17 cellular contexts compared by ENCODE assay signal in genomic region chr21:46199436-46200373, GRCh38. TPM values are rescaled to one million over a fixed set of nuclear protein-coding genes. Genes with fewer than 3 reads are reported as not detected.
"Had no signal": no experiment of that assay in that cellular context is flagged by ENCODE, and none has a peak within 500 bp of the region (broad histone marks: within the 10 kb centered on the region; RNA-seq: fewer than 3 reads in every experiment).

No MANE protein-coding gene starts in this region.

- H3K4me3 ChIP-seq: gastroesophageal sphincter, heart right ventricle, lung had no signal

- ATAC-seq: activated CD8-positive, alpha-beta T cell treated with anti-CD3 and anti-CD28 coated beads, Interleukin-2, amount 10 ng/mL, durations not matched to agents 7 days and 5 days; esophagus mucosa; gastroesophageal sphincter; heart right ventricle; stimulated activated naive CD8-positive, alpha-beta T cell treated with anti-CD3 and anti-CD28 coated beads, Interleukin-15, amount 100 ng/mL, for 72 hours had no signal

- H3K9me3 ChIP-seq: gastroesophageal sphincter, heart right ventricle had no signal

- H3K27me3 ChIP-seq: gastroesophageal sphincter, heart right ventricle had no signal

- H3K27ac ChIP-seq: gastroesophageal sphincter, heart right ventricle had no signal

- H3K4me1 ChIP-seq: gastroesophageal sphincter had no signal

- DNase-seq: activated B cell treated with CpG ODN at 0.5 μM for 24 hours; activated CD4-positive, alpha-beta T cell treated with anti-CD3 and anti-CD28 coated beads for 4 hours; activated CD8-positive, alpha-beta T cell treated with anti-CD3 and anti-CD28 coated beads, Interleukin-2, amount 10 ng/mL, durations not matched to agents 7 days and 5 days; activated effector memory CD4-positive, alpha-beta T cell treated with Interleukin-2 at 50 U/mL for 16 hours; activated naive CD4-positive, alpha-beta T cell treated with anti-CD3 and anti-CD28 coated beads, Interleukin-2, amount 50 U/mL, for 16 hours; activated T-cell treated with anti-CD3 and anti-CD28 coated beads, Interleukin-2, amount 50 U/mL, for 48 hours; effector CD8-positive, alpha-beta T cell; heart right ventricle; occipital lobe; retina; stimulated activated naive CD8-positive, alpha-beta T cell treated with anti-CD3 and anti-CD28 coated beads, Interleukin-15, amount 100 ng/mL, for 72 hours; T-helper 1 cell; T-helper 9 cell; trophoblast cell had no signal

RNA-seq across cellular contexts. Expression of gene FTCD, which starts 44.3 kb away (rescaled TPM):
- total RNA-seq: occipital lobe had no signal
